Comparison of ENCODE assay signal across 8 cellular contexts in the genomic region with DNA sequence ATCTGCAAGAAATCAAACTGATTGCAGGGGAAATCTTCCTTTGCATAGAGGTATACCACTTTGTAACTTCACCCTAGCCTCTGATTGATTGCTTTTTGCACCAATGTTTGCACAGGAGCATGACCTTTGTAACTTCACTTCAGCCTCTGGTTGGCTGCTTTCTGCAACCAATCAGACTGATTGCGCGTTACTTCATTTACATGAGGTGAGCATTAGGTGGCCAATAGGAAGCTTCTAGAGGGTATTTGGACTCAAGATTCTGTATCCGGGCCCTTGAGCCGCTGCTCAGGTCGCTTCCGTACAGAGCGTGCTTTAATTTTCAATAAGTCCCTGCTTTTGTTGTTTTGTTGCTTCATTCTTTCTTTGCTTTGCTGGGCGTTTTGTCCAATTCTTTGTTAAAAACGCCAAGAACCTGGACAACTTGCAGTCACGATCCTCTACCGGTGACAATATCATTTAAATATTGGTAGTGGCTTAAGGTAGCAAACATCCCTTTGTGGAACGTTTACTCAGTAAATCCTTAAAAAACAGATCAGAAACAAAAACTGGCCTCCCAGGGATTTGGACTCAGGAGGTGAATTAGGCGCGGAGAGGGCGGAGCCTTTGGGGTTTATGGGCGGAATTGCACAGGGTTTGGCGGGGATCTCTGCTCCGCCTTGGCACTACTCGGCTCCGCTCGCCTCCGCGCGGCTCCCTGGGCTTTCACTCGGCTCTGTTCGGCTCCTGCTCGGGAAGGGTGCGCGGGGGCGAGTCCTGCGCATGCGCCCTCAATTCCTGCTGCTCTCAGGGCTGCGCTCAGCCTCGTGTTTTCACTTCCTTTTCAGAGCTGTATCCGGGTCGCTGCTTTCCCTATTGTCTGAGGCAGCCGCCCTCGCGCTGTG.
DNase-seq lines count a peak whose midpoint lies in the region; ATAC-seq, FAIRE-seq and TF ChIP-seq lines count a peak whose summit lies in the region.

A gene with protein sequence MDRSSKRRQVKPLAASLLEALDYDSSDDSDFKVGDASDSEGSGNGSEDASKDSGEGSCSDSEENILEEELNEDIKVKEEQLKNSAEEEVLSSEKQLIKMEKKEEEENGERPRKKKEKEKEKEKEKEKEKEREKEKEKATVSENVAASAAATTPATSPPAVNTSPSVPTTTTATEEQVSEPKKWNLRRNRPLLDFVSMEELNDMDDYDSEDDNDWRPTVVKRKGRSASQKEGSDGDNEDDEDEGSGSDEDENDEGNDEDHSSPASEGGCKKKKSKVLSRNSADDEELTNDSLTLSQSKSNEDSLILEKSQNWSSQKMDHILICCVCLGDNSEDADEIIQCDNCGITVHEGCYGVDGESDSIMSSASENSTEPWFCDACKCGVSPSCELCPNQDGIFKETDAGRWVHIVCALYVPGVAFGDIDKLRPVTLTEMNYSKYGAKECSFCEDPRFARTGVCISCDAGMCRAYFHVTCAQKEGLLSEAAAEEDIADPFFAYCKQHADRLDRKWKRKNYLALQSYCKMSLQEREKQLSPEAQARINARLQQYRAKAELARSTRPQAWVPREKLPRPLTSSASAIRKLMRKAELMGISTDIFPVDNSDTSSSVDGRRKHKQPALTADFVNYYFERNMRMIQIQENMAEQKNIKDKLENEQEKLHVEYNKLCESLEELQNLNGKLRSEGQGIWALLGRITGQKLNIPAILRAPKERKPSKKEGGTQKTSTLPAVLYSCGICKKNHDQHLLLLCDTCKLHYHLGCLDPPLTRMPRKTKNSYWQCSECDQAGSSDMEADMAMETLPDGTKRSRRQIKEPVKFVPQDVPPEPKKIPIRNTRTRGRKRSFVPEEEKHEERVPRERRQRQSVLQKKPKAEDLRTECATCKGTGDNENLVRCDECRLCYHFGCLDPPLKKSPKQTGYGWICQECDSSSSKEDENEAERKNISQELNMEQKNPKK (plus strand): TSS at position 812 of the 881 bp plus-strand sequence. CDS start 452 bp downstream, outside the sequence.

- peak; percentile 99 for FAIRE-seq in islet of Langerhans (lab: Jason Lieb, UNC)

- ATAC-seq in GM19035 (IDR thresholded peaks at IDR 0.05; ENCODE audit: unreplicated experiment) (peak; percentile 93), HG03354 (IDR thresholded peaks at IDR 0.05; ENCODE audit: poor library complexity, severe bottlenecking, unreplicated experiment) (peak; percentile 97)
- peak; percentile 97 for ATAC-seq in activated CD4-positive, CD25-positive, alpha-beta regulatory T cell treated with anti-CD3 and anti-CD28 coated beads, Interleukin-2, amount 50 U/mL, for 24 hours

- DNase-seq in AG09319 (ENCODE audit: extremely low read depth, low read depth), result peak; percentile 93
- DNase-seq in NCI-H446 treated with DMSO at 0.1 percent for 48 hours (lab: John Stamatoyannopoulos, UW), result peak; percentile 98
- peak; percentile 98 for DNase-seq in cerebellar cortex (ENCODE audit: low spot score)
- DNase-seq in stimulated activated CD4-positive, alpha-beta T cell treated with anti-CD3 and anti-CD28 coated beads, Interleukin-12 subunit alpha, Interleukin-12 subunit beta, amount 100 ng/mL, for 4 hours, result peak; percentile 95

- TF ChIP-seq CTCF in AG09319 (IDR thresholded peaks at IDR 0.05; ENCODE audit: low read depth, low read length), result no peak

Comparison
In these comparisons a context has a peak if more than half of its experiments do, and no peak if none do; other contexts are left out.
1. Peak in every context shown above with its lines: DNase-seq and ATAC-seq.